14 cellular contexts compared by ENCODE assay signal in genomic region chr1:12075195-12076114, GRCh38. TPM values are rescaled to one million over a fixed set of nuclear protein-coding genes. Genes with fewer than 3 reads are reported as not detected.
A peak's percentile ranks its signal among the peaks of the same experiment; 100 is the strongest.
DNase-seq lines count a peak whose midpoint lies in the region; ATAC-seq and TF ChIP-seq lines count a peak whose summit lies in the region.
"Had no signal": no experiment of that assay in that cellular context is flagged by ENCODE, and none has a peak within 500 bp of the region (broad histone marks: within the 10 kb centered on the region; RNA-seq: fewer than 3 reads in every experiment).

No MANE protein-coding gene starts in this region.

- H3K27me3 Mint-ChIP-seq in CD8-positive, alpha-beta T cell (ENCODE audit: low read depth), result no peaks in the 10 kb centered on the region

- H3K36me3 Mint-ChIP-seq in CD8-positive, alpha-beta T cell, result no peaks in the 10 kb centered on the region

- CTCF ChIA-PET in CD8-positive, alpha-beta T cell (lab: Charles Lee), result interaction anchor here (0.7 to 1.2 kb wide), 2 partner anchors 10 to 74 kb away, joined by 3 to 5 read pairs; no protein-coding TSS in a partner anchor

- no peak overlapping the region for H3K4me3 Mint-ChIP-seq in CD8-positive, alpha-beta T cell
- H3K4me3 Mint-ChIP-seq: T-helper 17 cell had no signal

- intact Hi-C loops in left cardiac atrium (cut with DNase I) (no loop called here), adrenal gland (cut with DNase I) (no loop called here), uterus (cut with DNase I; ENCODE audit: low total_unique reads) (no loop called here)
- intact Hi-C loops in CD8-positive, alpha-beta T cell (cut with DNase I, micrococcal nuclease), result no loop called here

- H3K27ac ChIP-seq in right atrium auricular region, result no peak overlapping the region
- H3K27ac ChIP-seq in adrenal gland, result peak overlapping the region in 1 of 5 donors; percentile 66
- H3K27ac ChIP-seq in uterus, result peak overlapping the region; percentile 76 to 79
- H3K27ac ChIP-seq in CD8-positive, alpha-beta T cell (ENCODE audit: low read depth, low read length), result no peak overlapping the region
- H3K27ac ChIP-seq: BLaER1 treated with 17β-estradiol and CSF1 and Interleukin-3, amounts not matched to agents 10 nM and 100 nM; HL-60 had no signal

- H3K4me1 ChIP-seq in right atrium auricular region (peaks cover 0 to 5% of the 10 kb centered on the region in 2 donors), adrenal gland (replicated peaks in 1 of 2) (no peaks in the 10 kb centered on the region), uterus (no peaks in the 10 kb centered on the region)
- H3K4me1 ChIP-seq in CD8-positive, alpha-beta T cell (ENCODE audit: insufficient read depth, low read length), result no peaks in the 10 kb centered on the region

- TF ChIP-seq CTCF in right atrium auricular region (IDR thresholded peaks at IDR 0.05) (no peak), adrenal gland (IDR thresholded peaks at IDR 0.05) (no peak), uterus (IDR thresholded peaks at IDR 0.05) (no peak)
- no peak for TF ChIP-seq CTCF in CD8-positive, alpha-beta T cell (IDR thresholded peaks at IDR 0.05)

- no peaks in the 10 kb centered on the region for H3K9me3 Mint-ChIP-seq in CD8-positive, alpha-beta T cell

- no peak overlapping the region for H3K27ac Mint-ChIP-seq in CD8-positive, alpha-beta T cell
- H3K27ac Mint-ChIP-seq: T-helper 17 cell had no signal

- H3K36me3 ChIP-seq in right atrium auricular region (no peaks in the 10 kb centered on the region), adrenal gland (replicated peaks in 1 of 2) (no peaks in the 10 kb centered on the region), uterus (no peaks in the 10 kb centered on the region)
- H3K36me3 ChIP-seq in CD8-positive, alpha-beta T cell (ENCODE audit: insufficient read depth, low read length), result no peaks in the 10 kb centered on the region

- POLR2A ChIA-PET in CD8-positive, alpha-beta T cell (lab: Charles Lee), result no interaction called here

- H3K4me3 ChIP-seq in right atrium auricular region (no peak overlapping the region), adrenal gland (no peak overlapping the region), uterus (no peak overlapping the region)
- H3K4me3 ChIP-seq in CD8-positive, alpha-beta T cell (ENCODE audit: low read depth, low read length), result no peak overlapping the region
- H3K4me3 ChIP-seq: BLaER1 treated with 17β-estradiol and CSF1 and Interleukin-3, amounts not matched to agents 10 nM and 100 nM had no signal

- no peaks in the 10 kb centered on the region for H3K9me3 ChIP-seq in right atrium auricular region
- no peaks in the 10 kb centered on the region for H3K9me3 ChIP-seq in adrenal gland (replicated peaks in 1 of 3)
- H3K9me3 ChIP-seq in uterus, result no peaks in the 10 kb centered on the region
- no peaks in the 10 kb centered on the region for H3K9me3 ChIP-seq in CD8-positive, alpha-beta T cell (ENCODE audit: low read length)

- ATAC-seq in left cardiac atrium, result peak; percentile 82 to 90
- ATAC-seq in GM18870 (IDR thresholded peaks at IDR 0.05; ENCODE audit: unreplicated experiment), result no peak
- no peak for ATAC-seq in CD8-positive, alpha-beta T cell
- ATAC-seq: esophagus mucosa, T-helper 17 cell had no signal

- TF ChIP-seq POLR2A in adrenal gland (IDR thresholded peaks at IDR 0.05), result no peak
- no peak for TF ChIP-seq POLR2A in uterus (IDR thresholded peaks at IDR 0.05)

- no peaks in the 10 kb centered on the region for H3K4me1 Mint-ChIP-seq in CD8-positive, alpha-beta T cell (ENCODE audit: low read depth)

- H3K27me3 ChIP-seq in right atrium auricular region (no peaks in the 10 kb centered on the region), adrenal gland (no peaks in the 10 kb centered on the region), uterus (no peaks in the 10 kb centered on the region)
- no peaks in the 10 kb centered on the region for H3K27me3 ChIP-seq in CD8-positive, alpha-beta T cell (ENCODE audit: insufficient read depth, low read length)
- H3K27me3 ChIP-seq: BLaER1 treated with 17β-estradiol and CSF1 and Interleukin-3, amounts not matched to agents 10 nM and 100 nM had no signal

- 74 to 77% (median 76%) methylated on average over 19 of the region's 19 CpGs for WGBS in adrenal gland, 4 donors

- DNase-seq in left cardiac atrium (peak; percentile 72), right atrium auricular region (ENCODE audit: low spot score) (no peak), adrenal gland (peak in 5 of 7 donors; percentile 33 to 71 (median 50)), kidney glomerular epithelial cell (lab: John Stamatoyannopoulos, UW) (peak; percentile 99), uterus (peak; percentile 87 to 88), inferior parietal cortex (ENCODE audit: extremely low spot score) (no peak)
- DNase-seq in CD8-positive, alpha-beta T cell, result no peak
- DNase-seq: NCI-H774; stimulated activated CD8-positive, alpha-beta memory T cell treated with anti-CD3 and anti-CD28 coated beads, Interleukin-4, amount 100 ng/mL, for 48 hours; T-helper 17 cell had no signal

RNA-seq across cellular contexts. Expression of gene TNFRSF8, which starts 12.4 kb away (rescaled TPM):
- total RNA-seq in left cardiac atrium, result 1 to 10 TPM; 2.2 to 3.3 TPM
- total RNA-seq in right atrium auricular region, result 1 to 10 TPM; 3.0 to 6.0 TPM
- under 1 TPM; 0.28 to 0.61 (median 0.44) TPM for total RNA-seq in adrenal gland
- polyA plus RNA-seq in adrenal gland, result under 1 TPM in 2 of 3 donors, not detected in 1; 0.40 to 0.54 TPM
- total RNA-seq in uterus, result 1 to 10 TPM in 2 of 4 donors, under 1 TPM in 2; 0.26 to 2.4 (median 0.85) TPM
- total RNA-seq in CD8-positive, alpha-beta T cell, result not detected

RNA-seq across cellular contexts. Expression of gene MIIP, which starts 56.2 kb away (rescaled TPM):
- total RNA-seq in left cardiac atrium (10 to 100 TPM; 18.3 to 20.3 TPM), right atrium auricular region (10 to 100 TPM; 19.1 to 31.0 TPM), adrenal gland (10 to 100 TPM; 15.1 to 60.7 (median 26.6) TPM), uterus (10 to 100 TPM in 3 of 4 donors, 1 to 10 TPM in 1; 1.2 to 44.8 (median 33.6) TPM)
- polyA plus RNA-seq in adrenal gland, result 10 to 100 TPM in 2 of 3 donors, 1 to 10 TPM in 1; 5.0 to 71.1 (median 43.7) TPM
- total RNA-seq in CD8-positive, alpha-beta T cell, result 10 to 100 TPM; 21.2 to 21.5 TPM

Comparison
In these comparisons a context has a peak if more than half of its experiments do, and no peak if none do; other contexts are left out.
1. DNase-seq: peak in left cardiac atrium (single experiment), adrenal gland (5 of 7), kidney glomerular epithelial cell (single experiment) and uterus (2 of 2); none in right atrium auricular region (single experiment), inferior parietal cortex (single experiment) and CD8-positive, alpha-beta T cell (0 of 7).
2. ATAC-seq: peak in left cardiac atrium (2 of 2); none in GM18870 (single experiment) and CD8-positive, alpha-beta T cell (single experiment).
3. H3K27ac ChIP-seq: peak in uterus (2 of 2); none in right atrium auricular region (0 of 2) and CD8-positive, alpha-beta T cell (single experiment).